19 cellular contexts compared by ENCODE assay signal in genomic region chrX:134713618-134714107, GRCh38. TPM values are rescaled to one million over a fixed set of nuclear protein-coding genes. Genes with fewer than 3 reads are reported as not detected.
DNase-seq lines count a peak whose midpoint lies in the region; ATAC-seq and TF ChIP-seq lines count a peak whose summit lies in the region.
"Had no signal": no experiment of that assay in that cellular context is flagged by ENCODE, and none has a peak within 500 bp of the region (broad histone marks: within the 10 kb centered on the region; RNA-seq: fewer than 3 reads in every experiment).

No MANE protein-coding gene starts in this region.

- intact Hi-C loops in IMR-90 (cut with micrococcal nuclease) (no loop called here), lower leg skin (cut with DNase I; ENCODE audit: low total_unique reads) (no loop called here)

- H3K79me1 ChIP-seq in IMR-90 (ENCODE audit: low read depth in 1 of 2, low read length in 2 of 2) = no peaks in the 10 kb centered on the region

- H2BK120ac ChIP-seq in IMR-90 (ENCODE audit: low read depth, low read length) = no peak overlapping the region

- TF ChIP-seq CTCF in IMR-90 (conservative IDR thresholded peaks at IDR 0.05; ENCODE audit: low read depth, low read length) = no peak
- no peak for TF ChIP-seq CTCF in WTC11 (IDR thresholded peaks at IDR 0.05)
- no peak for TF ChIP-seq CTCF in lower leg skin (IDR thresholded peaks at IDR 0.05)

- H3K4me2 ChIP-seq in IMR-90 (ENCODE audit: low read depth, low read length) = no peak overlapping the region
- H3K4me2 ChIP-seq: BLaER1 had no signal

- TF ChIP-seq POLR2A in IMR-90 (IDR thresholded peaks at IDR 0.05; ENCODE audit: low read depth, low read length) (no peak), lower leg skin (IDR thresholded peaks at IDR 0.05) (no peak)

- no peak overlapping the region for H3K4me3 Mint-ChIP-seq in WTC11
- H3K4me3 Mint-ChIP-seq: CD14-positive monocyte; CD4-positive, alpha-beta memory T cell had no signal

- no peak overlapping the region for H3K4ac ChIP-seq in IMR-90 (ENCODE audit: low read depth, low read length)

- dilution Hi-C loops in IMR-90 (cut with HindIII; ENCODE audit: low sequenced_read_pairs, unreplicated experiment) = no loop called here

- ATAC-seq in IMR-90 (ENCODE audit: low read depth) (no peak), WTC11 (peak; percentile 34; the same call in 1 of the 2 replicates), GM19351 (IDR thresholded peaks at IDR 0.05; ENCODE audit: unreplicated experiment) (no peak)
- ATAC-seq: GM12878, K562 had no signal

- no peak overlapping the region for H2BK20ac ChIP-seq in IMR-90 (ENCODE audit: low read depth, low read length)

- H3K36me3 ChIP-seq in IMR-90 (ENCODE audit: control insufficient read depth, insufficient read depth, low read length) = no peaks in the 10 kb centered on the region
- H3K36me3 ChIP-seq: BLaER1 had no signal

- no peak overlapping the region for H3K56ac ChIP-seq in IMR-90 (ENCODE audit: extremely low read depth, insufficient read depth, low read length)

- H2BK5ac ChIP-seq in IMR-90 (ENCODE audit: low read depth, low read length, poor library complexity, severe bottlenecking) = no peak overlapping the region

- in situ Hi-C loops in IMR-90 (cut with MboI; ENCODE audit: low sequenced_read_pairs) = no loop called here

- no peaks in the 10 kb centered on the region for H3K9me3 Mint-ChIP-seq in WTC11
- H3K9me3 Mint-ChIP-seq: CD14-positive monocyte; CD4-positive, alpha-beta memory T cell had no signal

- H4K20me1 ChIP-seq in IMR-90 (ENCODE audit: insufficient read depth, low read length) = no peaks in the 10 kb centered on the region

- no CpG with 5 or more reads among the region's 10 CpGs for WGBS in IMR-90 (ENCODE audit: extremely low coverage in 2 of 2, insufficient read length in 1 of 2), 2 experiments
- WGBS in lower leg skin, 2 donors = 78 to 90% methylated on average over 10 of the region's 10 CpGs

- no peaks in the 10 kb centered on the region for H3K9me3 ChIP-seq in IMR-90 (ENCODE audit: control insufficient read depth, insufficient read depth, low read length)
- H3K9me3 ChIP-seq: BLaER1 had no signal

- no peak overlapping the region for H4K5ac ChIP-seq in IMR-90 (ENCODE audit: low read depth, low read length)

- CTCF ChIA-PET in IMR-90 (lab: Yijun Ruan, JAX) = no interaction called here
- CTCF ChIA-PET in WTC11 (lab: Charles Lee) = no interaction called here

- peak; percentile 7 for DNase-seq in NCI-H82 (lab: John Stamatoyannopoulos, UW)
- no peak for DNase-seq in NCI-H82 treated with DMSO at 0.1 percent for 48 hours (lab: John Stamatoyannopoulos, UW; ENCODE audit: unreplicated experiment)
- no peak for DNase-seq in IMR-90
- no peak for DNase-seq in WTC11 (ENCODE audit: low spot score)
- DNase-seq in COLO829 (ENCODE audit: low spot score) = no peak
- DNase-seq in lower leg skin (ENCODE audit: low spot score in 2 of 2) = no peak
- no peak for DNase-seq in RKO (ENCODE audit: low spot score)
- DNase-seq: 8988T; Calu3; CD4-positive, alpha-beta memory T cell; DMS79 treated with DMSO at 0.1 percent for 48 hours; HCEC 1CT had no signal

- H3K4me3 ChIP-seq in IMR-90 (ENCODE audit: insufficient read depth, low read depth, low read length) = no peak overlapping the region
- H3K4me3 ChIP-seq in lower leg skin (ENCODE audit: low read depth, poor library complexity, severe bottlenecking) = no peak overlapping the region
- H3K4me3 ChIP-seq: BLaER1, GM12878, K562 had no signal

- H3K9me1 ChIP-seq in IMR-90 (ENCODE audit: insufficient read depth, low read length) = peaks cover 3% of the 10 kb centered on the region

- no peak for TF ChIP-seq RAD21 in IMR-90 (IDR thresholded peaks at IDR 0.05; ENCODE audit: low read length)

- peaks cover 24% of the 10 kb centered on the region for H3K4me1 Mint-ChIP-seq in WTC11

- no peaks in the 10 kb centered on the region for H3K36me3 Mint-ChIP-seq in WTC11
- H3K36me3 Mint-ChIP-seq: CD14-positive monocyte; CD4-positive, alpha-beta memory T cell had no signal

- H3K23ac ChIP-seq in IMR-90 (ENCODE audit: low read depth, low read length) = no peak overlapping the region

- no peak overlapping the region for H4K8ac ChIP-seq in IMR-90 (ENCODE audit: low read depth in 2 of 2, low read length in 2 of 2)

- POLR2A ChIA-PET in IMR-90 (lab: Charles Lee; ENCODE audit: unreplicated experiment) (no interaction called here), WTC11 (lab: Charles Lee) (no interaction called here)

- H2AK5ac ChIP-seq in IMR-90 (ENCODE audit: low read depth, low read length) = no peak overlapping the region

- no peak overlapping the region for H3K18ac ChIP-seq in IMR-90 (ENCODE audit: low read depth, low read length)

- no peak overlapping the region for H4K91ac ChIP-seq in IMR-90 (ENCODE audit: insufficient read depth, low read depth, low read length)

- H3K27me3 ChIP-seq in IMR-90 (ENCODE audit: control insufficient read depth, insufficient read depth, low read length) = peaks cover 2% of the 10 kb centered on the region; the same call in 1 of the 2 replicates

- H3K27ac ChIP-seq in IMR-90 (ENCODE audit: insufficient read depth, low read length) = no peak overlapping the region
- H3K27ac ChIP-seq: BLaER1, HL-60 had no signal

- H3K27ac Mint-ChIP-seq in WTC11 = no peak overlapping the region
- H3K27ac Mint-ChIP-seq: CD4-positive, alpha-beta memory T cell had no signal

- H3K14ac ChIP-seq in IMR-90 (replicated peaks; ENCODE audit: low read depth, low read length) = no peak overlapping the region

- H3K9ac ChIP-seq in IMR-90 (ENCODE audit: low read depth, low read length) = no peak overlapping the region
- H3K9ac ChIP-seq: BLaER1 had no signal

- no peaks in the 10 kb centered on the region for H3K27me3 Mint-ChIP-seq in WTC11 (ENCODE audit: low read depth)

- no peak overlapping the region for H2AFZ ChIP-seq in IMR-90 (replicated peaks; ENCODE audit: low read length, poor library complexity)

- no TSS peak for BruUV-seq in IMR-90 (replicated peaks; lab: Mats Ljungman, UMichigan)

- peaks cover 4% of the 10 kb centered on the region; the same call in 1 of the 2 replicates for H3K4me1 ChIP-seq in IMR-90 (ENCODE audit: control insufficient read depth, insufficient read depth, low read length)

- no peak overlapping the region for H2BK15ac ChIP-seq in IMR-90 (ENCODE audit: low read depth, low read length)

- H2AK9ac ChIP-seq in IMR-90 (replicated peaks; ENCODE audit: low read depth, low read length, poor library complexity) = peak overlapping the region; percentile 5

TF ChIP-seq in IMR-90, 13 proteins besides CTCF, POLR2A, EP300 and RAD21 (continues in another document):
- no peak for TF ChIP-seq CHD1 (IDR thresholded peaks at IDR 0.05; ENCODE audit: low read depth, low read length)
- TF ChIP-seq MXI1 (IDR thresholded peaks at IDR 0.05; ENCODE audit: borderline replicate concordance, low read depth, low read length) = no peak
- TF ChIP-seq BHLHE40 (IDR thresholded peaks at IDR 0.05; ENCODE audit: low read depth, low read length) = no peak
- no peak for TF ChIP-seq RCOR1 (IDR thresholded peaks at IDR 0.05; ENCODE audit: insufficient replicate concordance, low read length)
- no peak for TF ChIP-seq MAFK (IDR thresholded peaks at IDR 0.05; ENCODE audit: low read depth, low read length)
- TF ChIP-seq CEBPB (IDR thresholded peaks at IDR 0.05; ENCODE audit: low read depth, low read length) = no peak
- TF ChIP-seq MAZ (IDR thresholded peaks at IDR 0.05; ENCODE audit: borderline replicate concordance, low read depth, low read length) = no peak
- TF ChIP-seq FOS (IDR thresholded peaks at IDR 0.05; ENCODE audit: low read depth, low read length) = no peak
- TF ChIP-seq ELK1 (IDR thresholded peaks at IDR 0.05; ENCODE audit: borderline replicate concordance, low read depth, low read length) = no peak

TF ChIP-seq in WTC11, 78 proteins besides CTCF, POLR2A, EP300 and RAD21 (continues in another document):
- TF ChIP-seq ATF1 (CRISPR knock-in tag; IDR thresholded peaks at IDR 0.05) = no peak
- no peak for TF ChIP-seq CREM (CRISPR knock-in tag; IDR thresholded peaks at IDR 0.05)
- no peak for TF ChIP-seq JUN (CRISPR knock-in tag; IDR thresholded peaks at IDR 0.05)
- TF ChIP-seq JAZF1 (CRISPR knock-in tag; IDR thresholded peaks at IDR 0.05) = no peak
- no peak for TF ChIP-seq ZSCAN18 (CRISPR knock-in tag; IDR thresholded peaks at IDR 0.05)
- TF ChIP-seq MLX (CRISPR knock-in tag; IDR thresholded peaks at IDR 0.05) = no peak
- no peak for TF ChIP-seq ATF2 (CRISPR knock-in tag; IDR thresholded peaks at IDR 0.05; ENCODE audit: borderline replicate concordance, low read depth)

RNA-seq across cellular contexts. Expression of gene PLAC1, which starts 55.4 kb away (rescaled TPM):
- total RNA-seq in IMR-90 (2012; rRNA removed) (0.28 and 0.36 TPM in 2 replicates), WTC11 (2021) (0.27 to 1.8 TPM in 2 of 3 replicates, not detected in the other), lower leg skin (under 1 TPM in 3 of 4 donors, not detected in 1; 0.22 to 0.53 (median 0.23) TPM)
- polyA plus RNA-seq in IMR-90 (2012; rRNA removed) = 0.65 and 0.74 TPM in 2 replicates
- polyA plus RNA-seq in IMR-90 (2012; cell fraction: cytosol; rRNA removed) = 0.15 and 0.66 TPM in 2 replicates
- polyA plus RNA-seq in IMR-90 (2012; cell fraction: nucleus; rRNA removed; ENCODE audit: low replicate concordance) = 0.16 and 0.36 TPM in 2 replicates
- total RNA-seq: Calu3; CD4-positive, alpha-beta memory T cell; H1 had no signal
- polyA plus RNA-seq: CD14-positive monocyte; CD4-positive, alpha-beta memory T cell had no signal
